In genomic region chr1:91553196-91553595, GRCh38 we compare ENCODE assay signal across 14 cellular contexts. TPM values are rescaled to one million over a fixed set of nuclear protein-coding genes. Genes with fewer than 3 reads are reported as not detected.
DNase-seq lines count a peak whose midpoint lies in the region; ATAC-seq and TF ChIP-seq lines count a peak whose summit lies in the region.
"Had no signal": no experiment of that assay in that cellular context is flagged by ENCODE, and none has a peak within 500 bp of the region (broad histone marks: within the 10 kb centered on the region; RNA-seq: fewer than 3 reads in every experiment).

No MANE protein-coding gene starts in this region.

- H3K27me3 Mint-ChIP-seq in natural killer cell treated with Interleukin-12 subunit alpha and Interleukin-12 subunit beta and Interleukin-15 and Interleukin-18, amount 100 ng/mL, for 72 hours = no peaks in the 10 kb centered on the region

- peak overlapping the region; percentile 94 to 96 for H3K27ac Mint-ChIP-seq in natural killer cell treated with Interleukin-12 subunit alpha and Interleukin-12 subunit beta and Interleukin-15 and Interleukin-18, amount 100 ng/mL, for 72 hours
- H3K27ac Mint-ChIP-seq: activated naive CD8-positive, alpha-beta T cell treated with anti-CD3 and anti-CD28 coated beads, Interleukin-2, amount 10 ng/mL, durations not matched to agents 7 days and 5 days; IgD-negative memory B cell had no signal

- H3K4me1 Mint-ChIP-seq in natural killer cell treated with Interleukin-12 subunit alpha and Interleukin-12 subunit beta and Interleukin-15 and Interleukin-18, amount 100 ng/mL, for 72 hours (ENCODE audit: low read depth in 2 of 2) = peaks cover 84 to 97% of the 10 kb centered on the region in 2 donors

- DNase-seq in AG10803 (ENCODE audit: low read depth) = peak; percentile 85
- DNase-seq in LHCN-M2 (ENCODE audit: low read depth) = peak; percentile 54
- DNase-seq in epithelial cell of esophagus (ENCODE audit: low read depth) = peak; percentile 74
- DNase-seq in natural killer cell treated with Interleukin-12 subunit alpha and Interleukin-12 subunit beta and Interleukin-15 and Interleukin-18, amount 100 ng/mL, for 72 hours (ENCODE audit: low spot score) = no peak
- no peak for DNase-seq in NCI-H748 treated with DMSO at 0.1 percent for 48 hours (lab: John Stamatoyannopoulos, UW)
- no peak for DNase-seq in dermis blood vessel endothelial cell
- DNase-seq in NCI-H748 (lab: John Stamatoyannopoulos, UW; ENCODE audit: unreplicated experiment) = no peak
- no peak for DNase-seq in NOMO-1 treated with dmso at 0.1 percent for 144 hours (lab: John Stamatoyannopoulos, UW; ENCODE audit: unreplicated experiment)
- DNase-seq: activated CD4-positive, CD25-positive, alpha-beta regulatory T cell treated with anti-CD3 and anti-CD28 coated beads, Interleukin-2, amount 50 U/mL, for 72 hours; activated naive CD8-positive, alpha-beta T cell treated with anti-CD3 and anti-CD28 coated beads, Interleukin-2, amount 10 ng/mL, durations not matched to agents 7 days and 5 days; COR-L47; NCI-H2081; spleen had no signal

- H3K36me3 Mint-ChIP-seq in natural killer cell treated with Interleukin-12 subunit alpha and Interleukin-12 subunit beta and Interleukin-15 and Interleukin-18, amount 100 ng/mL, for 72 hours = peaks cover 24% of the 10 kb centered on the region

- H3K4me3 ChIP-seq in AG10803 (ENCODE audit: low read length) = no peak overlapping the region
- no peak overlapping the region for H3K4me3 ChIP-seq in epithelial cell of esophagus (ENCODE audit: low read length)
- H3K4me3 ChIP-seq: spleen had no signal

- no peak for ATAC-seq in natural killer cell treated with Interleukin-12 subunit alpha and Interleukin-12 subunit beta and Interleukin-15 and Interleukin-18, amount 100 ng/mL, for 72 hours

- peaks cover 3% of the 10 kb centered on the region for H3K9me3 Mint-ChIP-seq in natural killer cell treated with Interleukin-12 subunit alpha and Interleukin-12 subunit beta and Interleukin-15 and Interleukin-18, amount 100 ng/mL, for 72 hours

- TF ChIP-seq CTCF in AG10803 (conservative IDR thresholded peaks at IDR 0.05; ENCODE audit: low read length) (no peak), epithelial cell of esophagus (IDR thresholded peaks at IDR 0.05; ENCODE audit: insufficient read depth, low read depth, low read length, missing control alignments) (no peak)

- peak overlapping the region; percentile 80 for H3K4me3 Mint-ChIP-seq in natural killer cell treated with Interleukin-12 subunit alpha and Interleukin-12 subunit beta and Interleukin-15 and Interleukin-18, amount 100 ng/mL, for 72 hours
- H3K4me3 Mint-ChIP-seq: activated naive CD8-positive, alpha-beta T cell treated with anti-CD3 and anti-CD28 coated beads, Interleukin-2, amount 10 ng/mL, durations not matched to agents 7 days and 5 days; IgD-negative memory B cell had no signal

RNA-seq across cellular contexts. Expression of gene CDC7, which starts 52.5 kb away (rescaled TPM):
- total RNA-seq in LHCN-M2 (2014; rRNA removed) (13.0 and 14.5 TPM in 2 replicates), dermis blood vessel endothelial cell (2.6 and 7.7 TPM in 2 replicates)
- polyA plus RNA-seq in LHCN-M2 (2012) = 2.0 TPM
- total RNA-seq in natural killer cell treated with Interleukin-12 subunit alpha and Interleukin-12 subunit beta and Interleukin-15 and Interleukin-18, amount 100 ng/mL, for 72 hours = 10 to 100 TPM; 16.1 to 35.8 TPM

Comparison
In these comparisons a context has a peak if more than half of its experiments do, and no peak if none do; other contexts are left out.
1. DNase-seq: peak in AG10803 (single experiment), LHCN-M2 (single experiment) and epithelial cell of esophagus (single experiment); none in natural killer cell treated with Interleukin-12 subunit alpha and Interleukin-12 subunit beta and Interleukin-15 and Interleukin-18, amount 100 ng/mL, for 72 hours (single experiment), NCI-H748 treated with DMSO at 0.1 percent for 48 hours (single experiment), dermis blood vessel endothelial cell (single experiment), NCI-H748 (single experiment) and NOMO-1 treated with dmso at 0.1 percent for 144 hours (single experiment).